16 cellular contexts compared by ENCODE assay signal in genomic region chr19:55777528-55777927, GRCh38. TPM values are rescaled to one million over a fixed set of nuclear protein-coding genes. Genes with fewer than 3 reads are reported as not detected.
DNase-seq lines count a peak whose midpoint lies in the region; ATAC-seq and TF ChIP-seq lines count a peak whose summit lies in the region.
"Had no signal": no experiment of that assay in that cellular context is flagged by ENCODE, and none has a peak within 500 bp of the region (broad histone marks: within the 10 kb centered on the region; RNA-seq: fewer than 3 reads in every experiment).

No MANE protein-coding gene starts in this region.

- H3K27ac Mint-ChIP-seq in activated naive CD8-positive, alpha-beta T cell treated with anti-CD3 and anti-CD28 coated beads, Interleukin-2, amount 50 U/mL, for 24 hours: no peak overlapping the region
- H3K27ac Mint-ChIP-seq in activated naive CD8-positive, alpha-beta T cell treated with anti-CD3 and anti-CD28 coated beads for 36 hours: no peak overlapping the region
- H3K27ac Mint-ChIP-seq: B cell; progenitor cell of endocrine pancreas; stimulated activated naive B cell treated with anti-CD40 and anti-IgM and Interleukin-4, amounts not matched to agents 10 μg/mL and 1 μg/mL and 100 μg/mL, for 72 hours had no signal

- H3K36me3 ChIP-seq in KMS-11 (ENCODE audit: insufficient read depth): no peaks in the 10 kb centered on the region
- H3K36me3 ChIP-seq in SJCRH30: no peaks in the 10 kb centered on the region
- H3K36me3 ChIP-seq in transverse colon: no peaks in the 10 kb centered on the region
- H3K36me3 ChIP-seq: colonic mucosa had no signal

- no peaks in the 10 kb centered on the region for H3K79me2 ChIP-seq in KMS-11 (ENCODE audit: insufficient read depth, low read depth)

- intact Hi-C loops in transverse colon (cut with DNase I; ENCODE audit: low total_unique reads): no loop called here

- no peaks in the 10 kb centered on the region for H3K9me3 ChIP-seq in SJCRH30 (replicated peaks)
- H3K9me3 ChIP-seq in transverse colon: no peaks in the 10 kb centered on the region
- H3K9me3 ChIP-seq: colonic mucosa had no signal

- TF ChIP-seq POLR2A in transverse colon (IDR thresholded peaks at IDR 0.05): no peak

- no peaks in the 10 kb centered on the region for H3K4me1 Mint-ChIP-seq in activated naive CD8-positive, alpha-beta T cell treated with anti-CD3 and anti-CD28 coated beads, Interleukin-2, amount 50 U/mL, for 24 hours
- no peaks in the 10 kb centered on the region for H3K4me1 Mint-ChIP-seq in activated naive CD8-positive, alpha-beta T cell treated with anti-CD3 and anti-CD28 coated beads for 36 hours
- H3K4me1 Mint-ChIP-seq: B cell; stimulated activated naive B cell treated with anti-CD40 and anti-IgM and Interleukin-4, amounts not matched to agents 10 μg/mL and 1 μg/mL and 100 μg/mL, for 72 hours had no signal

- TF ChIP-seq EP300 in transverse colon (IDR thresholded peaks at IDR 0.05; ENCODE audit: low read depth): no peak

- peak; percentile 11 for DNase-seq in activated naive CD8-positive, alpha-beta T cell treated with anti-CD3 and anti-CD28 coated beads, Interleukin-2, amount 50 U/mL, for 24 hours
- DNase-seq in activated naive CD8-positive, alpha-beta T cell treated with anti-CD3 and anti-CD28 coated beads for 36 hours: no peak
- DNase-seq in SJCRH30 (peak; percentile 29 to 47), transverse colon (peak; percentile 14), NCI-H2107 (lab: John Stamatoyannopoulos, UW) (no peak)
- DNase-seq: colonic mucosa; NCI-H1694; stimulated activated CD4-positive, alpha-beta T cell treated with anti-CD3 and anti-CD28 coated beads, Interleukin-1b, Interleukin-23, amount 100 ng/mL, for 48 hours; stimulated activated naive B cell treated with anti-CD40 and anti-IgM and Interleukin-4, amounts not matched to agents 10 μg/mL and 1 μg/mL and 100 μg/mL, for 72 hours; T-helper 2 cell had no signal

- no peaks in the 10 kb centered on the region for H3K36me3 Mint-ChIP-seq in activated naive CD8-positive, alpha-beta T cell treated with anti-CD3 and anti-CD28 coated beads, Interleukin-2, amount 50 U/mL, for 24 hours (ENCODE audit: low read depth)
- no peaks in the 10 kb centered on the region for H3K36me3 Mint-ChIP-seq in activated naive CD8-positive, alpha-beta T cell treated with anti-CD3 and anti-CD28 coated beads for 36 hours
- H3K36me3 Mint-ChIP-seq: stimulated activated naive B cell treated with anti-CD40 and anti-IgM and Interleukin-4, amounts not matched to agents 10 μg/mL and 1 μg/mL and 100 μg/mL, for 72 hours had no signal

- no peak overlapping the region for H3K9ac ChIP-seq in KMS-11

- in situ Hi-C loops in transverse colon (cut with MboI; ENCODE audit: low pct_ligation_motif_present in 1 of 4, low pct_unique_long_range_greater_than_20kb in 1 of 4, low sequenced_read_pairs in 3 of 4): no loop called here

- H3K4me3 ChIP-seq in KMS-11 (IDR thresholded peaks at IDR 0.05; ENCODE audit: insufficient read depth, low read depth, low read length) (no peak overlapping the region), SJCRH30 (no peak overlapping the region), transverse colon (no peak overlapping the region)
- H3K4me3 ChIP-seq: colonic mucosa had no signal

- H3K9me3 Mint-ChIP-seq in activated naive CD8-positive, alpha-beta T cell treated with anti-CD3 and anti-CD28 coated beads, Interleukin-2, amount 50 U/mL, for 24 hours: no peaks in the 10 kb centered on the region
- H3K9me3 Mint-ChIP-seq in activated naive CD8-positive, alpha-beta T cell treated with anti-CD3 and anti-CD28 coated beads for 36 hours: no peaks in the 10 kb centered on the region
- H3K9me3 Mint-ChIP-seq: stimulated activated naive B cell treated with anti-CD40 and anti-IgM and Interleukin-4, amounts not matched to agents 10 μg/mL and 1 μg/mL and 100 μg/mL, for 72 hours had no signal

- H3K4me1 ChIP-seq in KMS-11 (ENCODE audit: low read depth, poor library complexity, severe bottlenecking): no peaks in the 10 kb centered on the region
- H3K4me1 ChIP-seq in SJCRH30: no peaks in the 10 kb centered on the region
- no peaks in the 10 kb centered on the region for H3K4me1 ChIP-seq in transverse colon
- H3K4me1 ChIP-seq: colonic mucosa had no signal

- no peak overlapping the region for H2AFZ ChIP-seq in KMS-11 (ENCODE audit: low read depth)

- 48% methylated on average over 7 of the region's 7 CpGs; no CpG with 5 or more reads in 1 of the 2 donors for WGBS in transverse colon (ENCODE audit: low coverage in 1 of 2), 2 donors

- H3K4me3 Mint-ChIP-seq in activated naive CD8-positive, alpha-beta T cell treated with anti-CD3 and anti-CD28 coated beads, Interleukin-2, amount 50 U/mL, for 24 hours: no peak overlapping the region
- H3K4me3 Mint-ChIP-seq in activated naive CD8-positive, alpha-beta T cell treated with anti-CD3 and anti-CD28 coated beads for 36 hours: no peak overlapping the region
- H3K4me3 Mint-ChIP-seq: B cell; stimulated activated naive B cell treated with anti-CD40 and anti-IgM and Interleukin-4, amounts not matched to agents 10 μg/mL and 1 μg/mL and 100 μg/mL, for 72 hours had no signal

- peaks cover 17% of the 10 kb centered on the region for H3K27me3 Mint-ChIP-seq in activated naive CD8-positive, alpha-beta T cell treated with anti-CD3 and anti-CD28 coated beads, Interleukin-2, amount 50 U/mL, for 24 hours
- H3K27me3 Mint-ChIP-seq in activated naive CD8-positive, alpha-beta T cell treated with anti-CD3 and anti-CD28 coated beads for 36 hours: peaks cover 61% of the 10 kb centered on the region
- H3K27me3 Mint-ChIP-seq: progenitor cell of endocrine pancreas had no signal

- ATAC-seq in activated naive CD8-positive, alpha-beta T cell treated with anti-CD3 and anti-CD28 coated beads, Interleukin-2, amount 50 U/mL, for 24 hours: no peak
- no peak for ATAC-seq in HG02678 (IDR thresholded peaks at IDR 0.05; ENCODE audit: unreplicated experiment)
- ATAC-seq in GM19463 (IDR thresholded peaks at IDR 0.05; ENCODE audit: unreplicated experiment): no peak
- ATAC-seq: stimulated activated naive B cell treated with anti-CD40 and anti-IgM and Interleukin-4, amounts not matched to agents 10 μg/mL and 1 μg/mL and 100 μg/mL, for 72 hours had no signal

- H3K27me3 ChIP-seq in KMS-11 (ENCODE audit: insufficient read depth, low read depth): no peaks in the 10 kb centered on the region
- no peaks in the 10 kb centered on the region for H3K27me3 ChIP-seq in SJCRH30
- H3K27me3 ChIP-seq in transverse colon: peaks cover 5% of the 10 kb centered on the region
- H3K27me3 ChIP-seq: colonic mucosa had no signal

- no peak overlapping the region for H3K27ac ChIP-seq in KMS-11
- H3K27ac ChIP-seq in SJCRH30: no peak overlapping the region
- no peak overlapping the region for H3K27ac ChIP-seq in transverse colon
- H3K27ac ChIP-seq: colonic mucosa had no signal

- TF ChIP-seq CTCF in KMS-11 (conservative IDR thresholded peaks at IDR 0.05; ENCODE audit: low read depth, low read length) (peak; percentile 57), transverse colon (IDR thresholded peaks at IDR 0.05) (peak in 1 of 5 experiments; percentile 11)

- H4K20me1 ChIP-seq in KMS-11 (ENCODE audit: insufficient read depth): no peaks in the 10 kb centered on the region

- no peak overlapping the region for H3K4me2 ChIP-seq in KMS-11

RNA-seq across cellular contexts. Expression of gene RFPL4AL1, which starts 8.6 kb away (rescaled TPM):
- total RNA-seq in activated naive CD8-positive, alpha-beta T cell treated with anti-CD3 and anti-CD28 coated beads for 36 hours: not detected
- 0.61 and 1.1 TPM in 2 replicates for total RNA-seq in SJCRH30 (2014; rRNA removed; shearing (Covaris generic))
- not detected for total RNA-seq in transverse colon
- total RNA-seq: B cell, colonic mucosa, mononuclear cell, progenitor cell of endocrine pancreas had no signal

RNA-seq across cellular contexts. Expression of gene RFPL4A, which starts 18.6 kb away (rescaled TPM):
- not detected for total RNA-seq in activated naive CD8-positive, alpha-beta T cell treated with anti-CD3 and anti-CD28 coated beads for 36 hours
- 1.1 TPM in 2 replicates for total RNA-seq in SJCRH30 (2014; rRNA removed; shearing (Covaris generic))
- total RNA-seq in transverse colon: not detected
- total RNA-seq: B cell, colonic mucosa, mononuclear cell, progenitor cell of endocrine pancreas had no signal

RNA-seq across cellular contexts. Expression of gene NLRP9, which starts 39.3 kb away (rescaled TPM):
- total RNA-seq in activated naive CD8-positive, alpha-beta T cell treated with anti-CD3 and anti-CD28 coated beads for 36 hours: not detected
- total RNA-seq in SJCRH30 (2014; rRNA removed; shearing (Covaris generic)): 0.02 TPM in 1 of 2 replicates, not detected in the other
- not detected for total RNA-seq in transverse colon
- total RNA-seq: B cell, colonic mucosa, mononuclear cell, progenitor cell of endocrine pancreas had no signal

RNA-seq across cellular contexts. Expression of gene NLRP11, which starts 54.3 kb away (rescaled TPM):
- total RNA-seq in activated naive CD8-positive, alpha-beta T cell treated with anti-CD3 and anti-CD28 coated beads for 36 hours: under 1 TPM; 0.19 to 0.24 TPM
- 4.6 and 4.9 TPM in 2 replicates for total RNA-seq in SJCRH30 (2014; rRNA removed; shearing (Covaris generic))
- not detected for total RNA-seq in transverse colon
- total RNA-seq: B cell, progenitor cell of endocrine pancreas had no signal

RNA-seq across cellular contexts. Expression of gene NLRP4, which starts 58.8 kb away (rescaled TPM):
- not detected for total RNA-seq in activated naive CD8-positive, alpha-beta T cell treated with anti-CD3 and anti-CD28 coated beads for 36 hours
- not detected in 2 replicates for total RNA-seq in SJCRH30 (2014; rRNA removed; shearing (Covaris generic))
- total RNA-seq in transverse colon: not detected
- total RNA-seq: colonic mucosa, mononuclear cell, progenitor cell of endocrine pancreas had no signal

Comparison
In these comparisons a context has a peak if more than half of its experiments do, and no peak if none do; other contexts are left out.
1. DNase-seq: peak in activated naive CD8-positive, alpha-beta T cell treated with anti-CD3 and anti-CD28 coated beads, Interleukin-2, amount 50 U/mL, for 24 hours (single experiment), SJCRH30 (2 of 2) and transverse colon (single experiment); none in activated naive CD8-positive, alpha-beta T cell treated with anti-CD3 and anti-CD28 coated beads for 36 hours (single experiment) and NCI-H2107 (single experiment).